ENCODE assay signal across 15 cellular contexts in genomic region chr9:77834898-77835505, GRCh38.
"Had no signal": no experiment of that assay in that cellular context is flagged by ENCODE, and none has a peak within 500 bp of the region (broad histone marks: within the 10 kb centered on the region; RNA-seq: fewer than 3 reads in every experiment).

No MANE protein-coding gene starts in this region.

- H2AFZ ChIP-seq: hepatocyte had no signal

- H3K27ac ChIP-seq: cardiac muscle cell, hepatocyte, skin epidermis, stomach, tibial artery, VCaP had no signal

- DNase-seq: activated CD4-positive, alpha-beta T cell treated with anti-CD3 and anti-CD28 coated beads for 36 hours; activated CD8-positive, alpha-beta memory T cell treated with anti-CD3 and anti-CD28 coated beads, Interleukin-2, amount 50 U/mL, for 4 hours; activated CD8-positive, alpha-beta T cell treated with anti-CD3 and anti-CD28 coated beads for 36 hours; effector CD4-positive, alpha-beta T cell; kidney; mesendoderm; retina; stomach; tibial artery had no signal

- H3K27me3 ChIP-seq: cardiac muscle cell, hepatocyte, stomach, tibial artery had no signal

- H3K36me3 ChIP-seq: cardiac muscle cell, stomach, tibial artery had no signal

- H3K4me3 ChIP-seq: cardiac muscle cell, hepatocyte, skin epidermis, stomach, tibial artery had no signal

- H3K9me3 ChIP-seq: stomach, tibial artery had no signal

- ATAC-seq: activated CD4-positive, alpha-beta T cell treated with anti-CD3 and anti-CD28 coated beads for 36 hours; activated CD8-positive, alpha-beta T cell treated with anti-CD3 and anti-CD28 coated beads for 36 hours had no signal

- FAIRE-seq: colon, endothelial cell of umbilical vein, kidney had no signal

- H3K4me2 ChIP-seq: hepatocyte had no signal
